Comparison of ENCODE assay signal across 1 cellular context in genomic region chr17:75812096-75813001, GRCh38.
TF ChIP-seq lines count a peak whose summit lies in the region.

No MANE protein-coding gene starts in this region.

TF ChIP-seq in WTC11, 78 proteins besides CTCF, POLR2A, EP300 and RAD21:
- TF ChIP-seq ZNF263 (CRISPR knock-in tag; IDR thresholded peaks at IDR 0.05; ENCODE audit: low read depth) = no peak
TF ChIP-seq in WTC11: peak in this region for 0.
